Comparison of ENCODE assay signal across 7 cellular contexts in the genomic region with DNA sequence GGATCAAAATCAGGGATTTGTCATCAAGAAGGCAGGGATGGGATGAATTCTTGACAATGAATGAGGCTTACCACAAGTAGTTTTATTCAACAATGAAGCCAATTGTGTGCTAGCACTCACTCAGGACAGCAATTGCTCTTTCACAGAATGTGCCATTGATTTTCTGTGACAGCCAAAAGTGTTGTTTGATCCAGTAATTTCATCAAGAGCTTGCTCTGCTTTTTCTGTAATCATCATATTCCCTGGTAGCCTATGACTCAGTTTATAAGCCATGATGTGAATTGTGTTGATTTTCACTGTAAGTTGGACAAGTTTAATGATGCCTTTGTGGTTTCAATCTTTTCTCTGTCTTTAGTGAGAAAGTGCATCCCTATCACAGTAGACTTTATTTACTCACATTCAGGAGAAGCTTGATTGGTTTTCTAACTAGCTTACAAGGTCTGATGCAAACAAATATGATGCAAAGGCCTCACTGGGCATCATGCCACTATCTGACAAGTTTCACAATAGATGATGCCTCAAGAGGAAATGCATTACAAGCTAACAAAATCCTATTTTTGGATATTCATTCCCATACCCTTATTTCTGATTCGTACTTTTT. TPM values are rescaled to one million over a fixed set of nuclear protein-coding genes. Genes with fewer than 3 reads are reported as not detected.
DNase-seq lines count a peak whose midpoint lies in the region; ATAC-seq and TF ChIP-seq lines count a peak whose summit lies in the region.
"Had no signal": no experiment of that assay in that cellular context is flagged by ENCODE, and none has a peak within 500 bp of the region (broad histone marks: within the 10 kb centered on the region; RNA-seq: fewer than 3 reads in every experiment).

No MANE protein-coding gene starts in this region.

- POLR2A ChIA-PET in activated CD4-positive, alpha-beta memory T cell treated with anti-CD3 and anti-CD28 coated beads, Interleukin-2, amount 10 ng/mL, durations not matched to agents 7 days and 5 days (lab: Charles Lee): no interaction called here

- TF ChIP-seq POLR2A in breast epithelium (IDR thresholded peaks at IDR 0.05): no peak

- peaks cover 14% of the 10 kb centered on the region for H3K4me1 Mint-ChIP-seq in activated CD4-positive, alpha-beta memory T cell treated with anti-CD3 and anti-CD28 coated beads, Interleukin-2, amount 10 ng/mL, durations not matched to agents 7 days and 5 days

- peak overlapping the region; percentile 37 to 68 for H3K27ac ChIP-seq in breast epithelium

- no peak for TF ChIP-seq CTCF in breast epithelium (IDR thresholded peaks at IDR 0.05)
- no peak for TF ChIP-seq CTCF in omental fat pad (IDR thresholded peaks at IDR 0.05)

- H3K9me3 Mint-ChIP-seq in activated CD4-positive, alpha-beta memory T cell treated with anti-CD3 and anti-CD28 coated beads, Interleukin-2, amount 10 ng/mL, durations not matched to agents 7 days and 5 days: no peaks in the 10 kb centered on the region
- peaks cover 0 to 10% of the 10 kb centered on the region in 2 donors for H3K9me3 Mint-ChIP-seq in activated naive CD4-positive, alpha-beta T cell treated with anti-CD3 and anti-CD28 coated beads, Interleukin-2, amount 50 U/mL, for 72 hours

- H3K27me3 ChIP-seq in breast epithelium: no peaks in the 10 kb centered on the region

- intact Hi-C loops in breast epithelium (cut with DNase I; ENCODE audit: low total_unique reads): no loop called here

- no peak overlapping the region for H3K4me3 Mint-ChIP-seq in activated CD4-positive, alpha-beta memory T cell treated with anti-CD3 and anti-CD28 coated beads, Interleukin-2, amount 10 ng/mL, durations not matched to agents 7 days and 5 days

- peak; percentile 58 for DNase-seq in HS-27A (ENCODE audit: low read depth)
- DNase-seq in breast epithelium (ENCODE audit: low spot score in 2 of 2): no peak
- no peak for DNase-seq in omental fat pad (ENCODE audit: low spot score)
- no peak for DNase-seq in activated CD4-positive, alpha-beta memory T cell treated with anti-CD3 and anti-CD28 coated beads, Interleukin-2, amount 10 ng/mL, durations not matched to agents 7 days and 5 days
- DNase-seq in activated naive CD4-positive, alpha-beta T cell treated with anti-CD3 and anti-CD28 coated beads, Interleukin-2, amount 50 U/mL, for 72 hours (ENCODE audit: low spot score in 2 of 2): no peak

- H3K4me3 ChIP-seq in breast epithelium: no peak overlapping the region

- no peaks in the 10 kb centered on the region for H3K9me3 ChIP-seq in breast epithelium

- no peaks in the 10 kb centered on the region for H3K36me3 ChIP-seq in breast epithelium

- H3K27ac Mint-ChIP-seq in activated CD4-positive, alpha-beta memory T cell treated with anti-CD3 and anti-CD28 coated beads, Interleukin-2, amount 10 ng/mL, durations not matched to agents 7 days and 5 days: no peak overlapping the region
- H3K27ac Mint-ChIP-seq in activated naive CD4-positive, alpha-beta T cell treated with anti-CD3 and anti-CD28 coated beads, Interleukin-2, amount 50 U/mL, for 72 hours: no peak overlapping the region

- no peaks in the 10 kb centered on the region for H3K36me3 Mint-ChIP-seq in activated CD4-positive, alpha-beta memory T cell treated with anti-CD3 and anti-CD28 coated beads, Interleukin-2, amount 10 ng/mL, durations not matched to agents 7 days and 5 days (ENCODE audit: low read depth)
- H3K36me3 Mint-ChIP-seq in activated naive CD4-positive, alpha-beta T cell treated with anti-CD3 and anti-CD28 coated beads, Interleukin-2, amount 50 U/mL, for 72 hours: peaks cover 5 to 8% of the 10 kb centered on the region in 2 donors

- ATAC-seq in omental fat pad (ENCODE audit: low FRiP score) (peak; percentile 71), GM18858 (IDR thresholded peaks at IDR 0.05; ENCODE audit: unreplicated experiment) (no peak)
- no peak for ATAC-seq in activated naive CD4-positive, alpha-beta T cell treated with anti-CD3 and anti-CD28 coated beads, Interleukin-2, amount 50 U/mL, for 72 hours

- H3K4me1 ChIP-seq in breast epithelium: no peaks in the 10 kb centered on the region

- CTCF ChIA-PET in activated CD4-positive, alpha-beta memory T cell treated with anti-CD3 and anti-CD28 coated beads, Interleukin-2, amount 10 ng/mL, durations not matched to agents 7 days and 5 days (lab: Charles Lee): interaction anchor here (2.7 kb wide), 1 partner anchor 122 kb away, joined by 13 read pairs; no protein-coding TSS in a partner anchor

- peaks cover 2% of the 10 kb centered on the region for H3K27me3 Mint-ChIP-seq in activated CD4-positive, alpha-beta memory T cell treated with anti-CD3 and anti-CD28 coated beads, Interleukin-2, amount 10 ng/mL, durations not matched to agents 7 days and 5 days

RNA-seq across cellular contexts. Expression of a gene that starts 13.6 kb away (rescaled TPM):
- 100 to 1,000 TPM in 1 of 3 donors, 10 to 100 TPM in 2; 30.2 to 112 (median 59.0) TPM for total RNA-seq in breast epithelium
- 100 to 1,000 TPM in 2 of 4 donors, 10 to 100 TPM in 2; 52.0 to 321 (median 90.8) TPM for total RNA-seq in omental fat pad
- total RNA-seq in activated CD4-positive, alpha-beta memory T cell treated with anti-CD3 and anti-CD28 coated beads, Interleukin-2, amount 10 ng/mL, durations not matched to agents 7 days and 5 days: 10 to 100 TPM; 32.5 to 33.2 TPM
- 10 to 100 TPM; 72.9 to 87.1 TPM for total RNA-seq in activated naive CD4-positive, alpha-beta T cell treated with anti-CD3 and anti-CD28 coated beads, Interleukin-2, amount 50 U/mL, for 72 hours

RNA-seq across cellular contexts. Expression of a gene that starts 25.4 kb away (rescaled TPM):
- total RNA-seq in breast epithelium (under 1 TPM in 1 of 3 donors, not detected in 2; 0.44 TPM), omental fat pad (1 to 10 TPM in 1 of 4 donors, under 1 TPM in 1, not detected in 2; 0.65 to 2.0 TPM)
- under 1 TPM; 0.03 to 0.05 TPM for total RNA-seq in activated CD4-positive, alpha-beta memory T cell treated with anti-CD3 and anti-CD28 coated beads, Interleukin-2, amount 10 ng/mL, durations not matched to agents 7 days and 5 days
- total RNA-seq in activated naive CD4-positive, alpha-beta T cell treated with anti-CD3 and anti-CD28 coated beads, Interleukin-2, amount 50 U/mL, for 72 hours: 1 to 10 TPM in 1 of 2 donors, under 1 TPM in 1; 0.14 to 4.1 TPM
- total RNA-seq: HT-29 had no signal

RNA-seq across cellular contexts. Expression of a gene that starts 59.6 kb away (rescaled TPM):
- total RNA-seq in breast epithelium: 10 to 100 TPM in 2 of 3 donors, 1 to 10 TPM in 1; 5.9 to 16.1 (median 13.1) TPM
- 1 to 10 TPM; 2.6 to 9.9 (median 2.9) TPM for total RNA-seq in omental fat pad
- total RNA-seq in activated CD4-positive, alpha-beta memory T cell treated with anti-CD3 and anti-CD28 coated beads, Interleukin-2, amount 10 ng/mL, durations not matched to agents 7 days and 5 days: 10 to 100 TPM; 11.2 to 12.1 TPM
- total RNA-seq in activated naive CD4-positive, alpha-beta T cell treated with anti-CD3 and anti-CD28 coated beads, Interleukin-2, amount 50 U/mL, for 72 hours: 1 to 10 TPM; 1.6 to 2.5 TPM

RNA-seq across cellular contexts. Expression of a gene that starts 59.6 kb away (rescaled TPM):
- total RNA-seq in breast epithelium (10 to 100 TPM; 58.2 to 98.8 (median 77.3) TPM), omental fat pad (10 to 100 TPM; 38.7 to 56.4 (median 51.0) TPM)
- total RNA-seq in activated CD4-positive, alpha-beta memory T cell treated with anti-CD3 and anti-CD28 coated beads, Interleukin-2, amount 10 ng/mL, durations not matched to agents 7 days and 5 days: 10 to 100 TPM; 52.0 to 53.1 TPM
- 10 to 100 TPM; 19.0 to 22.7 TPM for total RNA-seq in activated naive CD4-positive, alpha-beta T cell treated with anti-CD3 and anti-CD28 coated beads, Interleukin-2, amount 50 U/mL, for 72 hours
